Comparison of ENCODE assay signal across 15 cellular contexts in genomic region chr10:125035588-125036298, GRCh38.
A peak's percentile ranks its signal among the peaks of the same experiment; 100 is the strongest.
DNase-seq lines count a peak whose midpoint lies in the region; ATAC-seq, FAIRE-seq and TF ChIP-seq lines count a peak whose summit lies in the region.
"Had no signal": no experiment of that assay in that cellular context is flagged by ENCODE, and none has a peak within 500 bp of the region (broad histone marks: within the 10 kb centered on the region; RNA-seq: fewer than 3 reads in every experiment).

No MANE protein-coding gene starts in this region.

- intact Hi-C loops in Calu3 (cut with micrococcal nuclease; ENCODE audit: unreplicated experiment): no loop called here

- H3K27ac Mint-ChIP-seq in Calu3 (ENCODE audit: unreplicated experiment): no peak overlapping the region
- no peak overlapping the region for H3K27ac Mint-ChIP-seq in activated naive CD8-positive, alpha-beta T cell treated with anti-CD3 and anti-CD28 coated beads for 36 hours
- H3K27ac Mint-ChIP-seq: activated CD4-positive, alpha-beta memory T cell treated with anti-CD3 and anti-CD28 coated beads, Interleukin-2, amount 10 ng/mL, durations not matched to agents 7 days and 5 days; activated T-helper 2 cell treated with anti-CD3 and anti-CD28 coated beads, Interferon-gamma antibody, Interleukin-2, Interleukin-4, amounts not matched to agents 10 μg/mL and 5 μg/mL and 100 μg/mL, durations not matched to agents 14 hours and 24 hours and 36 hours had no signal

- H3K9me3 Mint-ChIP-seq in Calu3 (ENCODE audit: low read depth, unreplicated experiment): no peaks in the 10 kb centered on the region
- H3K9me3 Mint-ChIP-seq in activated naive CD8-positive, alpha-beta T cell treated with anti-CD3 and anti-CD28 coated beads for 36 hours: no peaks in the 10 kb centered on the region
- H3K9me3 Mint-ChIP-seq: activated CD4-positive, alpha-beta memory T cell treated with anti-CD3 and anti-CD28 coated beads, Interleukin-2, amount 10 ng/mL, durations not matched to agents 7 days and 5 days; activated T-helper 2 cell treated with anti-CD3 and anti-CD28 coated beads, Interferon-gamma antibody, Interleukin-2, Interleukin-4, amounts not matched to agents 10 μg/mL and 5 μg/mL and 100 μg/mL, durations not matched to agents 14 hours and 24 hours and 36 hours had no signal

- H4K12ac ChIP-seq in trophoblast cell (ENCODE audit: low read depth, low read length): no peak overlapping the region

- H3K4me2 ChIP-seq in trophoblast cell (ENCODE audit: low read length): no peak overlapping the region

- peaks cover 32% of the 10 kb centered on the region for H3K4me1 Mint-ChIP-seq in Calu3 (ENCODE audit: low read depth, unreplicated experiment)
- no peaks in the 10 kb centered on the region for H3K4me1 Mint-ChIP-seq in activated naive CD8-positive, alpha-beta T cell treated with anti-CD3 and anti-CD28 coated beads for 36 hours
- H3K4me1 Mint-ChIP-seq: activated CD4-positive, alpha-beta memory T cell treated with anti-CD3 and anti-CD28 coated beads, Interleukin-2, amount 10 ng/mL, durations not matched to agents 7 days and 5 days had no signal

- H2AK5ac ChIP-seq in trophoblast cell (ENCODE audit: low read length): no peak overlapping the region

- peaks cover 51% of the 10 kb centered on the region for H3K36me3 Mint-ChIP-seq in Calu3 (ENCODE audit: insufficient read depth, unreplicated experiment)
- H3K36me3 Mint-ChIP-seq in activated naive CD8-positive, alpha-beta T cell treated with anti-CD3 and anti-CD28 coated beads for 36 hours: no peaks in the 10 kb centered on the region

- H3K9me3 ChIP-seq in RWPE2 (ENCODE audit: severe bottlenecking): no peaks in the 10 kb centered on the region
- no peaks in the 10 kb centered on the region for H3K9me3 ChIP-seq in trophoblast cell (ENCODE audit: insufficient read depth, low read depth, low read length)
- H3K9me3 ChIP-seq: uterus had no signal

- peak overlapping the region; percentile 76 for H3K27ac ChIP-seq in RWPE2 (ENCODE audit: poor library complexity, severe bottlenecking)
- peak overlapping the region; percentile 87 for H3K27ac ChIP-seq in epithelial cell of prostate
- H3K27ac ChIP-seq in trophoblast cell (ENCODE audit: low read depth, low read length): no peak overlapping the region

- BruUV-seq in Calu3 (replicated peaks; lab: Mats Ljungman, UMichigan): TSS peak; percentile 8

- no peak overlapping the region for H3K14ac ChIP-seq in trophoblast cell (ENCODE audit: low read length)

- peak overlapping the region; percentile 18 for H2BK120ac ChIP-seq in trophoblast cell (ENCODE audit: insufficient read depth, low read length, poor library complexity)

- CTCF ChIA-PET in Calu3 (lab: Charles Lee): no interaction called here

- no peak for DNase-seq in Calu3
- no peak for DNase-seq in RWPE2 (ENCODE audit: low spot score)
- no peak for DNase-seq in epithelial cell of prostate (ENCODE audit: low read depth, low spot score)
- no peak for DNase-seq in trophoblast cell
- no peak for DNase-seq in activated naive CD8-positive, alpha-beta T cell treated with anti-CD3 and anti-CD28 coated beads for 36 hours
- no peak for DNase-seq in RCC 7860 (ENCODE audit: low spot score)
- no peak for DNase-seq in stimulated activated CD4-positive, alpha-beta T cell treated with anti-CD3 and anti-CD28 coated beads, Interleukin-4, amount 100 ng/mL, for 24 hours
- DNase-seq: activated CD4-positive, alpha-beta memory T cell treated with anti-CD3 and anti-CD28 coated beads, Interleukin-2, amount 10 ng/mL, durations not matched to agents 7 days and 5 days; glutamatergic neuron; NCI-H446 treated with DMSO at 0.1 percent for 48 hours; T-helper 9 cell; uterus had no signal

- no peak overlapping the region for H3K23ac ChIP-seq in trophoblast cell (ENCODE audit: low read length)

- TF ChIP-seq CTCF in Calu3 (IDR thresholded peaks at IDR 0.05; ENCODE audit: unreplicated experiment): no peak
- TF ChIP-seq CTCF in RWPE2 (IDR thresholded peaks at IDR 0.05; ENCODE audit: poor library complexity, severe bottlenecking): no peak

- no peaks in the 10 kb centered on the region for H3K27me3 Mint-ChIP-seq in Calu3 (ENCODE audit: unreplicated experiment)
- H3K27me3 Mint-ChIP-seq in activated naive CD8-positive, alpha-beta T cell treated with anti-CD3 and anti-CD28 coated beads for 36 hours: no peaks in the 10 kb centered on the region

- no peak overlapping the region for H3K4me3 Mint-ChIP-seq in Calu3 (ENCODE audit: low read depth, unreplicated experiment)
- H3K4me3 Mint-ChIP-seq in activated naive CD8-positive, alpha-beta T cell treated with anti-CD3 and anti-CD28 coated beads for 36 hours: no peak overlapping the region
- H3K4me3 Mint-ChIP-seq: activated CD4-positive, alpha-beta memory T cell treated with anti-CD3 and anti-CD28 coated beads, Interleukin-2, amount 10 ng/mL, durations not matched to agents 7 days and 5 days had no signal

- H3K36me3 ChIP-seq in RWPE2 (ENCODE audit: low read depth) (peaks cover 46% of the 10 kb centered on the region), trophoblast cell (ENCODE audit: control insufficient read depth in 1 of 2, insufficient read depth in 2 of 2, low read length in 2 of 2) (peaks cover 14 to 15% of the 10 kb centered on the region in 2 experiments)
- H3K36me3 ChIP-seq: uterus had no signal

- ATAC-seq in RWPE2 (ENCODE audit: low read depth) (no peak), HG03039 (IDR thresholded peaks at IDR 0.05; ENCODE audit: unreplicated experiment) (no peak)
- ATAC-seq: K562 had no signal

- peak overlapping the region; percentile 29 for H4K91ac ChIP-seq in trophoblast cell (ENCODE audit: low read depth, low read length)

- peaks cover 6% of the 10 kb centered on the region for H3K79me2 ChIP-seq in trophoblast cell (ENCODE audit: control insufficient read depth, insufficient read depth, low read length, poor library complexity)

- H2BK5ac ChIP-seq in trophoblast cell (ENCODE audit: low read depth, low read length, poor library complexity): no peak overlapping the region

- H2BK12ac ChIP-seq in trophoblast cell (ENCODE audit: low read length): no peak overlapping the region

- H3K79me1 ChIP-seq in trophoblast cell (ENCODE audit: low read length): peaks cover 4% of the 10 kb centered on the region

- H3K9ac ChIP-seq in trophoblast cell (ENCODE audit: low read length): no peak overlapping the region

- peak overlapping the region; percentile 61 for H3K4ac ChIP-seq in trophoblast cell (ENCODE audit: low read depth, low read length)

- no CpG with 5 or more reads among the region's 7 CpGs for WGBS in trophoblast cell (ENCODE audit: extremely low coverage, insufficient coverage, insufficient read length)

- H3K4me3 ChIP-seq in RWPE2 (ENCODE audit: severe bottlenecking) (no peak overlapping the region), trophoblast cell (ENCODE audit: low read depth, low read length) (no peak overlapping the region)
- H3K4me3 ChIP-seq: K562, uterus had no signal

- no peak overlapping the region for H4K8ac ChIP-seq in trophoblast cell (ENCODE audit: low read depth, low read length)

- H3K27me3 ChIP-seq in RWPE2 (ENCODE audit: insufficient read depth, poor library complexity, severe bottlenecking) (no peaks in the 10 kb centered on the region), trophoblast cell (ENCODE audit: insufficient read depth, low read length) (no peaks in the 10 kb centered on the region)
- H3K27me3 ChIP-seq: uterus had no signal

- H3K4me1 ChIP-seq in RWPE2 (ENCODE audit: insufficient read depth, poor library complexity, severe bottlenecking) (peaks cover 46% of the 10 kb centered on the region), trophoblast cell (ENCODE audit: control insufficient read depth in 1 of 2, insufficient read depth in 2 of 2, low read length in 2 of 2) (peaks cover 11 to 26% of the 10 kb centered on the region in 2 experiments)
- H3K4me1 ChIP-seq: uterus had no signal

- FAIRE-seq in RCC 7860 (lab: Jason Lieb, UNC): no peak
- FAIRE-seq: K562 had no signal

- no peak overlapping the region for H2AFZ ChIP-seq in trophoblast cell (ENCODE audit: insufficient read depth, low read length, poor library complexity)

- peak overlapping the region; percentile 58 for H3K18ac ChIP-seq in trophoblast cell (ENCODE audit: low read length)
